In the genomic region with DNA sequence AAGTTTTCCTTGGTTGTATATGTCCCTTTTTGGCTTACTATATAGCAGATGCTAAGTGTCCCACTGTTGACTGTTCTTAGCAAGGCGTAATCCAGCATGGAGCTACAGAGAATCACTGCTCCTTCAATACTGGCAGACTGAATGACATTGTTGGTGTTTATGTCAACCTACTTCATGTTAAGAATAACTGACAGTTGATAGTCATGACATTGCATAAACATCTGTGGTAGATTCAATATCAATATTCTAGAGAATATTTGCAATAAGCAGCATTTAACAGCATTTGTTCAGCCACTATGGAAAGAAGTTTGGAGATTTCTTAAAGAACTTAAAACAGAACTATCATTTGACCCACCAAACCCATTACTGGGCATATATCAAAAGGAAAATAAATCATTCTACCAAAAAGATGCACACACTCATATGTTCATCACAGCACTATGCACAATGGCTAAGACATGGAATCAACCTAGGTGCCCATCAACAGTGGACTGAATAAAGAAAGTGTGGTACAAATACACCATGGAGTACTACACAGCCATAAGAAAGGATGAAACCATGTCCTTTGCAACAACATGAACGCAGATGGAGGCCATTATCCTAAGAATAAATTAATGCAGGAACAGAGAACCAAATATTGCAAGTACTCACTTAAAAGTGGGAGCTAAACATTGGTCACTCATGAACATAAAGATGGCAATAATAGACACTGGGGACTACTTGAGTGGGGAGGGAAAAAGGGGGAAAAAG, we compare ENCODE assay signal across 11 cellular contexts.
"Had no signal": no experiment of that assay in that cellular context is flagged by ENCODE, and none has a peak within 500 bp of the region (broad histone marks: within the 10 kb centered on the region; RNA-seq: fewer than 3 reads in every experiment).

No MANE protein-coding gene starts in this region.

- H3K36me3 ChIP-seq: HAP-1 had no signal

- H3K4me3 ChIP-seq: GM23248, GM23338, HAP-1 had no signal

- FAIRE-seq: H1, H54 had no signal

- DNase-seq: GM23248, GOT3, H7, H9, HCEC 1CT, HFFc6 had no signal

- H2AFZ ChIP-seq: GM23248, GM23338 had no signal

- H3K9me3 ChIP-seq: HAP-1 had no signal

- H3K27ac Mint-ChIP-seq: GM23338, H9, HFFc6 had no signal

- H3K27ac ChIP-seq: GM23248 had no signal

- H3K4me1 ChIP-seq: HAP-1 had no signal

- H3K4me3 Mint-ChIP-seq: GM23338, H9, HFFc6 had no signal

- H3K4me1 Mint-ChIP-seq: GM23338, H9 had no signal

- ATAC-seq: GM23338, HCT116 had no signal

- H3K4me2 ChIP-seq: GM23338 had no signal

- H3K9ac ChIP-seq: GM23248 had no signal
